ENCODE assay signal across 20 cellular contexts in genomic region chr1:2967881-2968280, GRCh38. TPM values are rescaled to one million over a fixed set of nuclear protein-coding genes. Genes with fewer than 3 reads are reported as not detected.
"Had no signal": no experiment of that assay in that cellular context is flagged by ENCODE, and none has a peak within 500 bp of the region (broad histone marks: within the 10 kb centered on the region; RNA-seq: fewer than 3 reads in every experiment).

No MANE protein-coding gene starts in this region.

- H3K36me3 ChIP-seq: WERI-Rb-1 had no signal

- H3K27me3 ChIP-seq: hepatocyte had no signal

- H3K4me3 ChIP-seq: hepatocyte had no signal

- DNase-seq: activated CD4-positive, alpha-beta T cell treated with anti-CD3 and anti-CD28 coated beads for 1 hour; activated CD4-positive, alpha-beta T cell treated with anti-CD3 and anti-CD28 coated beads, Interleukin-2, amount 50 U/mL, for 1 hour; activated CD8-positive, alpha-beta T cell treated with anti-CD3 and anti-CD28 coated beads, Interleukin-2, amount 10 ng/mL, durations not matched to agents 7 days and 5 days; activated naive CD4-positive, alpha-beta T cell treated with Interleukin-2 at 50 U/mL for 16 hours; activated naive CD8-positive, alpha-beta T cell treated with anti-CD3 and anti-CD28 coated beads for 36 hours; effector CD8-positive, alpha-beta T cell; erythroblast; glutamatergic neuron; left ventricle myocardium superior; nephron progenitor cell; stimulated activated CD4-positive, alpha-beta T cell treated with anti-CD3 and anti-CD28 coated beads, Interleukin-1b, Interleukin-23, amount 100 ng/mL, for 48 hours; T-helper 1 cell; WERI-Rb-1 had no signal

- FAIRE-seq: bronchial epithelial cell, TTC549 had no signal

- H3K27ac ChIP-seq: hepatocyte, WERI-Rb-1 had no signal

RNA-seq across cellular contexts. Expression of gene ACTRT2, which starts 53.4 kb away (rescaled TPM):
- total RNA-seq: activated CD8-positive, alpha-beta T cell treated with anti-CD3 and anti-CD28 coated beads, Interleukin-2, amount 10 ng/mL, durations not matched to agents 7 days and 5 days; activated naive CD8-positive, alpha-beta T cell treated with anti-CD3 and anti-CD28 coated beads for 36 hours; activated T-helper 17 cell treated with anti-CD3 and anti-CD28 coated beads, Interleukin-2, amount 50 U/mL, for 72 hours; bronchial epithelial cell; cerebellum; hepatocyte; left ventricle myocardium superior; progenitor cell of endocrine pancreas; skeletal muscle tissue had no signal
- polyA plus RNA-seq: hepatocyte had no signal
